Comparison of ENCODE assay signal across 14 cellular contexts in the genomic region with DNA sequence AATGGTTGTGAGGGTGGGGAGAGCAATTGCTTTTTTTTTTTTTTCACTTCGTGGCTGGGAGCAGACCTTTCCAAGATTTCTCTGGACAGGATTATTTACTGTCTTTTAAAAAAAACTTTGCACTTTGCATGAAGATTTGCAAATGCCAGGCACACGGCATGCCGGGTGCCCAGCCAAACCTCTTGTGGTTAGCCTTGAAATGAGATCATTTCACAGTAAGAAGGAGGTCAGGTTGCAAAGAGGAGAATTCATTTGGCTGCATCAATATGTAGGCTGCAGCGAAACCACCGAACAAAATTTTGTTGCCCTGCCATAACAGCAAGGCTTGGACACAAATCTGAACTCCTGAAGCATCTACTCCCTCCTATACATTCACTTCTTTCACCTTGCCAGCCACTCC. TPM values are rescaled to one million over a fixed set of nuclear protein-coding genes. Genes with fewer than 3 reads are reported as not detected.
"Had no signal": no experiment of that assay in that cellular context is flagged by ENCODE, and none has a peak within 500 bp of the region (broad histone marks: within the 10 kb centered on the region; RNA-seq: fewer than 3 reads in every experiment).

No MANE protein-coding gene starts in this region.

- H3K27me3 ChIP-seq: esophagus squamous epithelium, gastrocnemius medialis, pancreas had no signal

- H3K9me3 ChIP-seq: esophagus squamous epithelium, gastrocnemius medialis, left ventricle myocardium inferior, pancreas, thoracic aorta had no signal

- ATAC-seq: pancreas; stimulated activated naive CD8-positive, alpha-beta T cell treated with anti-CD3 and anti-CD28 coated beads, Interleukin-15, amount 100 ng/mL, for 72 hours had no signal

- H3K27ac ChIP-seq: esophagus squamous epithelium, gastrocnemius medialis, left ventricle myocardium inferior, pancreas, thoracic aorta had no signal

- H3K4me3 ChIP-seq: esophagus squamous epithelium, gastrocnemius medialis, left ventricle myocardium inferior, pancreas, thoracic aorta had no signal

- DNase-seq: activated CD4-positive, alpha-beta T cell treated with anti-CD3 and anti-CD28 coated beads, Interleukin-2, amount 10 ng/mL, durations not matched to agents 7 days and 5 days; activated CD4-positive, CD25-positive, alpha-beta regulatory T cell; activated CD8-positive, alpha-beta memory T cell treated with anti-CD3 and anti-CD28 coated beads for 24 hours; activated naive CD4-positive, alpha-beta T cell treated with anti-CD3 and anti-CD28 coated beads for 36 hours; amygdala; esophagus squamous epithelium; gastrocnemius medialis; left ventricle myocardium inferior; pancreas; stimulated activated CD4-positive, alpha-beta T cell treated with anti-CD3 and anti-CD28 coated beads, Interleukin-15, amount 100 ng/mL, for 24 hours; stimulated activated CD4-positive, alpha-beta T cell treated with anti-CD3 and anti-CD28 coated beads, Interleukin-4, amount 100 ng/mL, for 24 hours; stimulated activated naive CD8-positive, alpha-beta T cell treated with anti-CD3 and anti-CD28 coated beads, Interleukin-15, amount 100 ng/mL, for 72 hours had no signal

- H3K4me1 ChIP-seq: esophagus squamous epithelium, left ventricle myocardium inferior, pancreas had no signal

- H3K36me3 ChIP-seq: esophagus squamous epithelium, gastrocnemius medialis, left ventricle myocardium inferior, pancreas, thoracic aorta had no signal

RNA-seq across cellular contexts. Expression of a gene that starts 36.5 kb away (rescaled TPM):
- total RNA-seq: activated CD4-positive, alpha-beta T cell treated with anti-CD3 and anti-CD28 coated beads, Interleukin-2, amount 10 ng/mL, durations not matched to agents 7 days and 5 days; activated naive CD4-positive, alpha-beta T cell treated with anti-CD3 and anti-CD28 coated beads for 36 hours; T-helper 2 cell treated with Interferon-gamma antibody and Interleukin-4, amounts not matched to agents 100 ng/mL and 5 ng/mL, for 36 hours had no signal
